Comparison of ENCODE assay signal across 22 cellular contexts in genomic region chr5:160456778-160457177, GRCh38.
"Had no signal": no experiment of that assay in that cellular context is flagged by ENCODE, and none has a peak within 500 bp of the region (broad histone marks: within the 10 kb centered on the region; RNA-seq: fewer than 3 reads in every experiment).

No MANE protein-coding gene starts in this region.

- ATAC-seq: Right ventricle myocardium inferior had no signal

- H3K4me3 ChIP-seq: MG63, SJCRH30, SK-N-MC had no signal

- H3K27ac ChIP-seq: HL-60, SJCRH30, SK-N-MC had no signal

- H3K27me3 ChIP-seq: MG63 had no signal

- FAIRE-seq: HTR-8/SVneo had no signal

- H3K9me3 ChIP-seq: MG63, SJCRH30 had no signal

- H3K36me3 ChIP-seq: MG63, SJCRH30 had no signal

- DNase-seq: IMR-90, Karpas-422, KG1, MG63, NCI-H1092, NCI-H1105 treated with DMSO at 0.1 percent for 48 hours, NCI-H1417 treated with DMSO at 0.1 percent for 48 hours, NCI-H146, NCI-H1694 treated with DMSO at 0.1 percent for 48 hours, NCI-H1930, NCI-H2081, NCI-H2107, NCI-H345, NCI-H446 treated with DMSO at 0.1 percent for 48 hours, NCI-H510A treated with DMSO at 0.1 percent for 48 hours, NCI-H526, SHP77 treated with DMSO at 0.1 percent for 48 hours, SJCRH30 had no signal

- H3K4me1 ChIP-seq: SJCRH30 had no signal
